In genomic region chr5:5116953-5117352, GRCh38 we compare ENCODE assay signal across 25 cellular contexts. TPM values are rescaled to one million over a fixed set of nuclear protein-coding genes. Genes with fewer than 3 reads are reported as not detected.
DNase-seq lines count a peak whose midpoint lies in the region; ATAC-seq and TF ChIP-seq lines count a peak whose summit lies in the region.
"Had no signal": no experiment of that assay in that cellular context is flagged by ENCODE, and none has a peak within 500 bp of the region (broad histone marks: within the 10 kb centered on the region; RNA-seq: fewer than 3 reads in every experiment).

No MANE protein-coding gene starts in this region.

- H3K27me3 ChIP-seq in OCI-LY3 (ENCODE audit: low read depth, low read length) (no peaks in the 10 kb centered on the region), neuronal stem cell (ENCODE audit: control insufficient read depth in 3 of 3, insufficient read depth in 3 of 3, low read depth in 1 of 3, low read length in 3 of 3) (peaks cover 0 to 2% (median 0%) of the 10 kb centered on the region in 3 experiments), left lung (no peaks in the 10 kb centered on the region)
- no peaks in the 10 kb centered on the region for H3K27me3 ChIP-seq in naive thymus-derived CD4-positive, alpha-beta T cell (ENCODE audit: control insufficient read depth in 2 of 2, insufficient read depth in 2 of 2, low read length in 2 of 2)
- H3K27me3 ChIP-seq: cardiac muscle cell had no signal

- H3K9me3 ChIP-seq in OCI-LY3 (ENCODE audit: insufficient read depth, low read length) (no peaks in the 10 kb centered on the region; the same call in 1 of the 2 replicates), neuronal stem cell (replicated peaks in 1 of 2; ENCODE audit: control insufficient read depth in 2 of 2, insufficient read depth in 1 of 2, low read depth in 1 of 2, low read length in 2 of 2) (peaks cover 0 to 3% of the 10 kb centered on the region in 2 donors), left lung (peaks cover 0 to 12% of the 10 kb centered on the region in 2 donors)
- no peaks in the 10 kb centered on the region for H3K9me3 ChIP-seq in naive thymus-derived CD4-positive, alpha-beta T cell (ENCODE audit: control insufficient read depth in 2 of 3, low read length in 3 of 3)

- no peak for TF ChIP-seq CTCF in OCI-LY3 (IDR thresholded peaks at IDR 0.05; ENCODE audit: low read depth, low read length)
- TF ChIP-seq CTCF in left lung (IDR thresholded peaks at IDR 0.05), result no peak

- ATAC-seq in GM21786 (IDR thresholded peaks at IDR 0.05; ENCODE audit: unreplicated experiment) (peak; percentile 62), left lung (no peak)
- no peak for ATAC-seq in naive thymus-derived CD4-positive, alpha-beta T cell

- H3K36me3 ChIP-seq in OCI-LY3 (replicated peaks; ENCODE audit: low read depth, low read length) (peaks cover 19% of the 10 kb centered on the region), neuronal stem cell (replicated peaks in 1 of 2; ENCODE audit: control insufficient read depth in 2 of 2, insufficient read depth in 2 of 2, low read length in 2 of 2) (no peaks in the 10 kb centered on the region), left lung (no peaks in the 10 kb centered on the region)
- no peaks in the 10 kb centered on the region for H3K36me3 ChIP-seq in naive thymus-derived CD4-positive, alpha-beta T cell (ENCODE audit: control insufficient read depth in 2 of 3, insufficient read depth in 3 of 3, low read length in 3 of 3)
- H3K36me3 ChIP-seq: cardiac muscle cell, WERI-Rb-1 had no signal

- H3K4me3 Mint-ChIP-seq in activated naive CD4-positive, alpha-beta T cell treated with anti-CD3 and anti-CD28 coated beads for 36 hours, result no peak overlapping the region
- no peak overlapping the region for H3K4me3 Mint-ChIP-seq in naive thymus-derived CD4-positive, alpha-beta T cell
- H3K4me3 Mint-ChIP-seq: HFFc6; T-helper 2 cell treated with Interferon-gamma antibody and Interleukin-4, amounts not matched to agents 5 μg/mL and 100 μg/mL, for 36 hours had no signal

- H2BK120ac ChIP-seq in neuronal stem cell (ENCODE audit: low read depth, low read length), result no peak overlapping the region

- POLR2A ChIA-PET in naive thymus-derived CD4-positive, alpha-beta T cell (lab: Charles Lee), result no interaction called here

- no peaks in the 10 kb centered on the region for H3K79me1 ChIP-seq in neuronal stem cell (ENCODE audit: low read depth, low read length)

- peak; percentile 18 for DNase-seq in activated naive CD4-positive, alpha-beta T cell treated with anti-CD3 and anti-CD28 coated beads for 36 hours
- no peak for DNase-seq in activated naive CD4-positive, alpha-beta T cell treated with anti-CD3 and anti-CD28 coated beads, Interleukin-2, amount 50 U/mL, for 16 hours
- DNase-seq in mucosa of gallbladder (ENCODE audit: low spot score) (no peak), neuronal stem cell (ENCODE audit: low spot score) (no peak), left lung (no peak)
- DNase-seq in naive thymus-derived CD4-positive, alpha-beta T cell, result no peak
- DNase-seq: activated CD4-positive, alpha-beta T cell treated with anti-CD3 and anti-CD28 coated beads, Interleukin-2, amount 50 U/mL, for 1 hour; activated gamma-delta T cell; amygdala; HFFc6; KG1; kidney glomerular epithelial cell; mammary epithelial cell; NCI-H1436; NCI-H526 treated with DMSO at 0.1 percent for 48 hours; occipital lobe; stimulated activated CD4-positive, alpha-beta T cell treated with anti-CD3 and anti-CD28 coated beads, Interleukin-2, amount 100 ng/mL, for 48 hours; stimulated activated naive CD4-positive, alpha-beta T cell; WERI-Rb-1 had no signal

- no peaks in the 10 kb centered on the region for H3K36me3 Mint-ChIP-seq in activated naive CD4-positive, alpha-beta T cell treated with anti-CD3 and anti-CD28 coated beads for 36 hours (ENCODE audit: low read depth)
- H3K36me3 Mint-ChIP-seq in naive thymus-derived CD4-positive, alpha-beta T cell, result no peaks in the 10 kb centered on the region

- H4K20me1 ChIP-seq in OCI-LY3 (ENCODE audit: insufficient read depth, low read length), result no peaks in the 10 kb centered on the region

- intact Hi-C loops in activated naive CD4-positive, alpha-beta T cell treated with anti-CD3 and anti-CD28 coated beads for 36 hours (cut with micrococcal nuclease), result no loop called here
- intact Hi-C loops in naive thymus-derived CD4-positive, alpha-beta T cell (cut with micrococcal nuclease), result no loop called here
- intact Hi-C loops in left lung (cut with DNase I), result no loop called here

- peak overlapping the region; percentile 28; the same call in 1 of the 2 replicates for H3K4me2 ChIP-seq in OCI-LY3 (ENCODE audit: low read length)
- H3K4me2 ChIP-seq in neuronal stem cell (ENCODE audit: insufficient read depth, low read length, poor library complexity, severe bottlenecking), result no peak overlapping the region
- H3K4me2 ChIP-seq: smooth muscle cell had no signal

- no peak overlapping the region for H4K8ac ChIP-seq in neuronal stem cell (ENCODE audit: low read depth, low read length)

- H3K27ac ChIP-seq in OCI-LY3 (ENCODE audit: low read length), result peak overlapping the region; percentile 72
- H3K27ac ChIP-seq in naive thymus-derived CD4-positive, alpha-beta T cell (ENCODE audit: low read depth, low read length), result no peak overlapping the region
- no peak overlapping the region for H3K27ac ChIP-seq in neuronal stem cell (replicated peaks; ENCODE audit: low read length)
- H3K27ac ChIP-seq in left lung, result no peak overlapping the region
- H3K27ac ChIP-seq: cardiac muscle cell, WERI-Rb-1 had no signal

- H2BK5ac ChIP-seq in neuronal stem cell (ENCODE audit: low read length), result no peak overlapping the region

- H2AFZ ChIP-seq in OCI-LY3 (ENCODE audit: low read depth, low read length) (no peak overlapping the region), neuronal stem cell (ENCODE audit: low read length) (no peak overlapping the region)

- no peaks in the 10 kb centered on the region for H3K79me2 ChIP-seq in OCI-LY3 (ENCODE audit: low read length)

- H3K9me3 Mint-ChIP-seq in activated naive CD4-positive, alpha-beta T cell treated with anti-CD3 and anti-CD28 coated beads for 36 hours, result peaks cover 13% of the 10 kb centered on the region
- H3K9me3 Mint-ChIP-seq in naive thymus-derived CD4-positive, alpha-beta T cell, result peaks cover 0 to 33% (median 9%) of the 10 kb centered on the region in 11 donors

- H3K27me3 Mint-ChIP-seq in activated naive CD4-positive, alpha-beta T cell treated with anti-CD3 and anti-CD28 coated beads for 36 hours (ENCODE audit: low read depth), result peaks cover 8% of the 10 kb centered on the region
- H3K27me3 Mint-ChIP-seq in naive thymus-derived CD4-positive, alpha-beta T cell, result peaks cover 0 to 22% (median 6%) of the 10 kb centered on the region in 5 donors

- H2BK12ac ChIP-seq in neuronal stem cell (ENCODE audit: low read length), result no peak overlapping the region

- H3K9ac ChIP-seq in OCI-LY3 (ENCODE audit: low read length) (no peak overlapping the region), neuronal stem cell (ENCODE audit: low read depth, low read length, poor library complexity) (no peak overlapping the region)

- CTCF ChIA-PET in activated naive CD4-positive, alpha-beta T cell treated with anti-CD3 and anti-CD28 coated beads for 36 hours (lab: Charles Lee), result no interaction called here
- CTCF ChIA-PET in naive thymus-derived CD4-positive, alpha-beta T cell (lab: Charles Lee), result no interaction called here

- H4K91ac ChIP-seq in neuronal stem cell (ENCODE audit: low read depth, low read length, poor library complexity), result no peak overlapping the region

- H3K18ac ChIP-seq in neuronal stem cell (ENCODE audit: low read length), result no peak overlapping the region

- H2AK5ac ChIP-seq in neuronal stem cell (ENCODE audit: low read depth, low read length), result no peak overlapping the region

- H3K4me3 ChIP-seq in OCI-LY3 (ENCODE audit: low read length), result no peak overlapping the region
- H3K4me3 ChIP-seq in naive thymus-derived CD4-positive, alpha-beta T cell (ENCODE audit: low read length), result no peak overlapping the region
- no peak overlapping the region for H3K4me3 ChIP-seq in neuronal stem cell (ENCODE audit: low read length in 2 of 2)
- H3K4me3 ChIP-seq in left lung, result no peak overlapping the region
- H3K4me3 ChIP-seq: cardiac muscle cell, smooth muscle cell had no signal

- H3K4me1 ChIP-seq in OCI-LY3 (ENCODE audit: low read length), result peaks cover 17% of the 10 kb centered on the region
- H3K4me1 ChIP-seq in naive thymus-derived CD4-positive, alpha-beta T cell (ENCODE audit: control insufficient read depth in 2 of 2, insufficient read depth in 2 of 2, low read length in 2 of 2), result no peaks in the 10 kb centered on the region
- peaks cover 0 to 3% of the 10 kb centered on the region in 2 donors for H3K4me1 ChIP-seq in neuronal stem cell (ENCODE audit: control insufficient read depth in 2 of 2, insufficient read depth in 1 of 2, low read depth in 1 of 2, low read length in 2 of 2)
- no peaks in the 10 kb centered on the region for H3K4me1 ChIP-seq in left lung

- H3K4me1 Mint-ChIP-seq in activated naive CD4-positive, alpha-beta T cell treated with anti-CD3 and anti-CD28 coated beads for 36 hours (ENCODE audit: low read depth), result no peaks in the 10 kb centered on the region
- H3K4me1 Mint-ChIP-seq in naive thymus-derived CD4-positive, alpha-beta T cell, result peaks cover 0 to 2% (median 0%) of the 10 kb centered on the region in 7 donors

- no peak overlapping the region for H3K27ac Mint-ChIP-seq in activated naive CD4-positive, alpha-beta T cell treated with anti-CD3 and anti-CD28 coated beads for 36 hours
- H3K27ac Mint-ChIP-seq in naive thymus-derived CD4-positive, alpha-beta T cell, result no peak overlapping the region
- H3K27ac Mint-ChIP-seq: HFFc6; T-helper 2 cell treated with Interferon-gamma antibody and Interleukin-4, amounts not matched to agents 5 μg/mL and 100 μg/mL, for 36 hours had no signal

- H2BK15ac ChIP-seq in neuronal stem cell (ENCODE audit: low read length), result no peak overlapping the region

- no peak overlapping the region for H3K14ac ChIP-seq in neuronal stem cell (ENCODE audit: low read length)

- no peak overlapping the region for H3K23ac ChIP-seq in neuronal stem cell (ENCODE audit: low read depth, low read length, poor library complexity)

- no peak overlapping the region for H3K4ac ChIP-seq in neuronal stem cell (ENCODE audit: low read length)

RNA-seq across cellular contexts. Expression of gene ADAMTS16, which starts 23.2 kb away (rescaled TPM):
- not detected for total RNA-seq in activated naive CD4-positive, alpha-beta T cell treated with anti-CD3 and anti-CD28 coated beads for 36 hours
- total RNA-seq in mucosa of gallbladder (0.78 TPM), left lung (10 to 100 TPM in 1 of 2 donors, under 1 TPM in 1; 0.29 to 28.7 TPM)
- total RNA-seq in naive thymus-derived CD4-positive, alpha-beta T cell, result not detected
- polyA plus RNA-seq in naive thymus-derived CD4-positive, alpha-beta T cell, result not detected
- 0.31 TPM for polyA plus RNA-seq in neuronal stem cell (2013, experiment 1 of 2)
- 0.24 TPM for polyA plus RNA-seq in neuronal stem cell (2013, experiment 2 of 2)
- total RNA-seq: cardiac muscle cell, HT-29, mammary epithelial cell had no signal
- polyA plus RNA-seq: cardiac muscle cell, mammary epithelial cell had no signal
